Comparison of ENCODE assay signal across 19 cellular contexts in the genomic region with DNA sequence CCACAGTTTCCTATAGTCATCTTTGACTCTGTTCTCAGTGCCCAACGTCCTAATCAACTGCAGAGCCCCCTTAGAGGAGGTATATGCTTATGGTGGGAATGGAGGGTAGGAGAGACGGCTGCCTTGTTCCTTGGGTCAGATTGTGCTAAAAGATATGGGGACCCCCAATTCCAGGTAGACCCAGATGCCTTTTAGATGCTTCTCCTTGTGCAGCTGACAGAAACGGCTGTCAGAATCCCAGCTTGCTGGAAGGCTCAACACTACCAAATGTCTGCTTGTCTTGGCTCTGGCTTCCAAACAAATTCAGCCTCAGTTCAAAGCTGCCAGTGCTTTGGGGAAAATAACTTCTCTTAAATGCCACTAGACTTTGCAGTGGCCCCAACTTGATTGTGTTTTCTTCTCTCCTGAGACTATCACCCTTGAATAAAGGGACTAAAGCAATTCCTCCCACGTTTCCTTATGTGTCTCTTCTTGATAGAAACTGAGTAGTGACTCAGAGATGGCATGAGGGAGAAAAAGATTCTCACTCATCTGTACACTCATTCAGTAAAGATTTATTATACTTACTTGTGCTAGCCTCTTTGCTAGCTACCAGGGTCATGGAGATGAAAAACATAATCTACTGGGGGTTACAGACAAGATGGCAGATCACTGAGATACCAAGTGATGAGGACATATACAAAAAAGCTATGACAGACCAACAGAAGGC. TPM values are rescaled to one million over a fixed set of nuclear protein-coding genes. Genes with fewer than 3 reads are reported as not detected.
DNase-seq lines count a peak whose midpoint lies in the region; FAIRE-seq and TF ChIP-seq lines count a peak whose summit lies in the region.
"Had no signal": no experiment of that assay in that cellular context is flagged by ENCODE, and none has a peak within 500 bp of the region (broad histone marks: within the 10 kb centered on the region; RNA-seq: fewer than 3 reads in every experiment).

No MANE protein-coding gene starts in this region.

- peak overlapping the region; percentile 82 for H3K27ac Mint-ChIP-seq in activated CD4-positive, alpha-beta memory T cell treated with anti-CD3 and anti-CD28 coated beads for 36 hours
- no peak overlapping the region for H3K27ac Mint-ChIP-seq in activated CD4-positive, alpha-beta memory T cell treated with anti-CD3 and anti-CD28 coated beads, Interleukin-2, amount 10 ng/mL, durations not matched to agents 7 days and 5 days
- H3K27ac Mint-ChIP-seq: CD8-positive, alpha-beta T cell; T-helper 1 cell treated with Interleukin-12 subunit alpha and Interleukin-12 subunit beta and Interleukin-4 antibody, amounts not matched to agents 30 μg/mL and 1 μg/mL, for 36 hours had no signal

- H3K9me1 ChIP-seq in endothelial cell of umbilical vein (replicated peaks; ENCODE audit: control insufficient read depth, extremely low read depth, insufficient read depth, low read length) = no peaks in the 10 kb centered on the region

- H3K27me3 ChIP-seq in endothelial cell of umbilical vein (ENCODE audit: control insufficient read depth in 2 of 2, insufficient read depth in 2 of 2, low read length in 2 of 2) (no peaks in the 10 kb centered on the region), osteoblast (ENCODE audit: insufficient read depth, low read length) (no peaks in the 10 kb centered on the region), MM.1S (replicated peaks; ENCODE audit: insufficient read depth, low read length) (peaks cover 5% of the 10 kb centered on the region; the same call in 1 of the 2 replicates)
- H3K27me3 ChIP-seq: body of pancreas, dorsolateral prefrontal cortex, MG63, vagina had no signal

- no peak overlapping the region for H3K4me3 Mint-ChIP-seq in activated CD4-positive, alpha-beta memory T cell treated with anti-CD3 and anti-CD28 coated beads for 36 hours
- H3K4me3 Mint-ChIP-seq in activated CD4-positive, alpha-beta memory T cell treated with anti-CD3 and anti-CD28 coated beads, Interleukin-2, amount 10 ng/mL, durations not matched to agents 7 days and 5 days = no peak overlapping the region
- H3K4me3 Mint-ChIP-seq: CD8-positive, alpha-beta T cell; T-helper 1 cell treated with Interleukin-12 subunit alpha and Interleukin-12 subunit beta and Interleukin-4 antibody, amounts not matched to agents 30 μg/mL and 1 μg/mL, for 36 hours had no signal

- H3K9me3 Mint-ChIP-seq in activated CD4-positive, alpha-beta memory T cell treated with anti-CD3 and anti-CD28 coated beads for 36 hours = no peaks in the 10 kb centered on the region
- H3K9me3 Mint-ChIP-seq in activated CD4-positive, alpha-beta memory T cell treated with anti-CD3 and anti-CD28 coated beads, Interleukin-2, amount 10 ng/mL, durations not matched to agents 7 days and 5 days = peaks cover 3% of the 10 kb centered on the region
- H3K9me3 Mint-ChIP-seq: CD8-positive, alpha-beta T cell; T-helper 1 cell treated with Interleukin-12 subunit alpha and Interleukin-12 subunit beta and Interleukin-4 antibody, amounts not matched to agents 30 μg/mL and 1 μg/mL, for 36 hours had no signal

- intact Hi-C loops in activated CD4-positive, alpha-beta memory T cell treated with anti-CD3 and anti-CD28 coated beads for 36 hours (cut with micrococcal nuclease) = loop anchor here (1.0 to 2.0 kb wide), 2 partner anchors 13 to 57 kb away; no protein-coding TSS in a partner anchor
- intact Hi-C loops in endothelial cell of umbilical vein (cut with micrococcal nuclease) = no loop called here

- H4K20me1 ChIP-seq in endothelial cell of umbilical vein (replicated peaks; ENCODE audit: control insufficient read depth, extremely low read depth, insufficient read depth, low read length) (no peaks in the 10 kb centered on the region), osteoblast (ENCODE audit: insufficient read depth, low read length) (peaks cover 3% of the 10 kb centered on the region), MM.1S (ENCODE audit: insufficient read depth, low read length) (no peaks in the 10 kb centered on the region)

- H3K36me3 ChIP-seq in endothelial cell of umbilical vein (ENCODE audit: control insufficient read depth in 2 of 2, extremely low read depth in 1 of 2, insufficient read depth in 2 of 2, low read length in 2 of 2) (no peaks in the 10 kb centered on the region), osteoblast (ENCODE audit: insufficient read depth, low read length) (no peaks in the 10 kb centered on the region), MM.1S (replicated peaks; ENCODE audit: insufficient read depth, low read length) (no peaks in the 10 kb centered on the region)
- H3K36me3 ChIP-seq: MG63, vagina had no signal

- CTCF ChIA-PET in activated CD4-positive, alpha-beta memory T cell treated with anti-CD3 and anti-CD28 coated beads for 36 hours (lab: Charles Lee) = interaction anchor here (1.1 to 1.7 kb wide), 3 partner anchors 17 to 76 kb away, joined by 3 to 4 read pairs (median 3); no protein-coding TSS in a partner anchor
- CTCF ChIA-PET in activated CD4-positive, alpha-beta memory T cell treated with anti-CD3 and anti-CD28 coated beads, Interleukin-2, amount 10 ng/mL, durations not matched to agents 7 days and 5 days (lab: Charles Lee) = interaction anchor here (0.9 to 1.5 kb wide), 2 partner anchors 13 to 87 kb away, joined by 3 to 4 read pairs; no protein-coding TSS in a partner anchor
- CTCF ChIA-PET in endothelial cell of umbilical vein (lab: Charles Lee) = interaction anchor here (0.9 to 3.4 kb wide), 3 partner anchors 35 to 39 kb away, joined by 3 to 12 read pairs (median 6); no protein-coding TSS in a partner anchor

- H2AFZ ChIP-seq in endothelial cell of umbilical vein (ENCODE audit: low read depth, low read length) = peak overlapping the region; percentile 13
- H2AFZ ChIP-seq in osteoblast (ENCODE audit: low read length) = peak overlapping the region; percentile 32
- H2AFZ ChIP-seq in MM.1S (ENCODE audit: low read length) = no peak overlapping the region

- no peak for FAIRE-seq in endothelial cell of umbilical vein (lab: Jason Lieb, UNC)

- H3K4me3 ChIP-seq in endothelial cell of umbilical vein (replicated peaks in 1 of 3; ENCODE audit: insufficient read depth in 1 of 3, low read depth in 1 of 3, low read length in 3 of 3) = no peak overlapping the region
- H3K4me3 ChIP-seq in osteoblast (ENCODE audit: insufficient read depth, low read length) = no peak overlapping the region
- no peak overlapping the region for H3K4me3 ChIP-seq in MM.1S (ENCODE audit: low read length)
- H3K4me3 ChIP-seq: body of pancreas, dorsolateral prefrontal cortex, MG63, vagina had no signal

- H3K4me1 Mint-ChIP-seq in activated CD4-positive, alpha-beta memory T cell treated with anti-CD3 and anti-CD28 coated beads for 36 hours (ENCODE audit: low read depth) = peaks cover 53% of the 10 kb centered on the region
- peaks cover 50% of the 10 kb centered on the region for H3K4me1 Mint-ChIP-seq in activated CD4-positive, alpha-beta memory T cell treated with anti-CD3 and anti-CD28 coated beads, Interleukin-2, amount 10 ng/mL, durations not matched to agents 7 days and 5 days

- no peaks in the 10 kb centered on the region for H3K9me2 ChIP-seq in MM.1S (replicated peaks; ENCODE audit: insufficient read depth, low read length)

- H3K4me1 ChIP-seq in endothelial cell of umbilical vein (ENCODE audit: control insufficient read depth, extremely low read depth, insufficient read depth, low read length) = peaks cover under 1% of the 10 kb centered on the region
- H3K4me1 ChIP-seq in osteoblast (ENCODE audit: insufficient read depth, low read length) = peaks cover 31% of the 10 kb centered on the region
- peaks cover 2% of the 10 kb centered on the region; the same call in 1 of the 2 replicates for H3K4me1 ChIP-seq in MM.1S (ENCODE audit: low read length)

- H3K79me2 ChIP-seq in endothelial cell of umbilical vein (ENCODE audit: control insufficient read depth, insufficient read depth, low read length) (peaks cover 10% of the 10 kb centered on the region), osteoblast (ENCODE audit: insufficient read depth, low read length) (peaks cover 10% of the 10 kb centered on the region), MM.1S (ENCODE audit: low read length) (peaks cover 8% of the 10 kb centered on the region)

- peaks cover 22% of the 10 kb centered on the region for H3K27me3 Mint-ChIP-seq in activated CD4-positive, alpha-beta memory T cell treated with anti-CD3 and anti-CD28 coated beads for 36 hours
- H3K27me3 Mint-ChIP-seq in activated CD4-positive, alpha-beta memory T cell treated with anti-CD3 and anti-CD28 coated beads, Interleukin-2, amount 10 ng/mL, durations not matched to agents 7 days and 5 days = peaks cover 20% of the 10 kb centered on the region

- H3K27ac ChIP-seq in endothelial cell of umbilical vein (ENCODE audit: insufficient read depth, low read depth, low read length) (no peak overlapping the region), osteoblast (ENCODE audit: low read depth, low read length) (peak overlapping the region; percentile 78), MM.1S (ENCODE audit: low read length) (no peak overlapping the region)
- H3K27ac ChIP-seq: body of pancreas, vagina had no signal

- H3K36me3 Mint-ChIP-seq in activated CD4-positive, alpha-beta memory T cell treated with anti-CD3 and anti-CD28 coated beads for 36 hours = peaks cover 9% of the 10 kb centered on the region
- peaks cover 18% of the 10 kb centered on the region for H3K36me3 Mint-ChIP-seq in activated CD4-positive, alpha-beta memory T cell treated with anti-CD3 and anti-CD28 coated beads, Interleukin-2, amount 10 ng/mL, durations not matched to agents 7 days and 5 days (ENCODE audit: low read depth)

- H3K4me2 ChIP-seq in endothelial cell of umbilical vein (ENCODE audit: insufficient read depth, low read length) (no peak overlapping the region), osteoblast (ENCODE audit: insufficient read depth, low read length) (peak overlapping the region; percentile 66), MM.1S (ENCODE audit: low read depth, low read length) (no peak overlapping the region)

- no peak for TF ChIP-seq POLR2A in endothelial cell of umbilical vein (IDR thresholded peaks at IDR 0.05; ENCODE audit: low read depth, low read length)

- H3K9me3 ChIP-seq in endothelial cell of umbilical vein (replicated peaks; ENCODE audit: control insufficient read depth, insufficient read depth, low read length) (no peaks in the 10 kb centered on the region), osteoblast (ENCODE audit: low read depth, low read length) (no peaks in the 10 kb centered on the region), MM.1S (replicated peaks; ENCODE audit: insufficient read depth, low read length) (no peaks in the 10 kb centered on the region)
- H3K9me3 ChIP-seq: body of pancreas, MG63, vagina had no signal

- no peak for TF ChIP-seq CTCF in endothelial cell of umbilical vein (IDR thresholded peaks at IDR 0.05; ENCODE audit: extremely low read depth in 1 of 2, insufficient read depth in 1 of 2, low read depth in 1 of 2, low read length in 2 of 2)
- TF ChIP-seq CTCF in osteoblast (IDR thresholded peaks at IDR 0.05; ENCODE audit: extremely low read depth, low read depth, low read length) = no peak
- TF ChIP-seq CTCF in MM.1S (IDR thresholded peaks at IDR 0.05; ENCODE audit: low read length) = no peak

- H3F3A ChIP-seq in MM.1S (ENCODE audit: insufficient read depth, low read length) = 0 out of 2 replicates have a peak, but pooled peaks cover 3% of the 10 kb centered on the region

- dilution Hi-C loops in endothelial cell of umbilical vein (cut with MboI; ENCODE audit: extremely low pct_ligation_motif_present, low sequenced_read_pairs) = no loop called here

- BruUV-seq in endothelial cell of umbilical vein (replicated peaks; lab: Mats Ljungman, UMichigan) = no TSS peak

- DNase-seq in activated CD4-positive, alpha-beta memory T cell treated with anti-CD3 and anti-CD28 coated beads for 36 hours = no peak
- DNase-seq in activated CD4-positive, alpha-beta memory T cell treated with anti-CD3 and anti-CD28 coated beads, Interleukin-2, amount 10 ng/mL, durations not matched to agents 7 days and 5 days = no peak
- DNase-seq in RKO (ENCODE audit: low spot score) (peak; percentile 55), endothelial cell of umbilical vein (ENCODE audit: low read depth, low spot score) (no peak), osteoblast (ENCODE audit: insufficient read length, low spot score, missing footprints) (peak; percentile 90), NCI-H1105 (lab: John Stamatoyannopoulos, UW) (no peak), NCI-H524 treated with DMSO at 0.1 percent for 48 hours (lab: John Stamatoyannopoulos, UW) (no peak), MM.1S (no peak)
- DNase-seq: activated naive CD4-positive, alpha-beta T cell treated with Interleukin-2 at 50 U/mL for 16 hours; body of pancreas; CD8-positive, alpha-beta T cell; DND-41; dorsolateral prefrontal cortex; left cardiac atrium; MG63; NCI-H187 treated with DMSO at 0.1 percent for 48 hours; SHP77 treated with DMSO at 0.1 percent for 48 hours had no signal

- H3K9ac ChIP-seq in endothelial cell of umbilical vein (replicated peaks; ENCODE audit: extremely low read depth, insufficient read depth, low read length) (no peak overlapping the region), MM.1S (ENCODE audit: low read length) (no peak overlapping the region)

- POLR2A ChIA-PET in activated CD4-positive, alpha-beta memory T cell treated with anti-CD3 and anti-CD28 coated beads for 36 hours (lab: Charles Lee) = interaction anchor here (1.1 to 1.9 kb wide), 2 partner anchors 13 to 21 kb away, joined by 5 to 16 read pairs; no protein-coding TSS in a partner anchor
- POLR2A ChIA-PET in activated CD4-positive, alpha-beta memory T cell treated with anti-CD3 and anti-CD28 coated beads, Interleukin-2, amount 10 ng/mL, durations not matched to agents 7 days and 5 days (lab: Charles Lee) = interaction anchor here (1.2 to 1.6 kb wide), 2 partner anchors 13 to 17 kb away, joined by 3 to 9 read pairs; no protein-coding TSS in a partner anchor
- POLR2A ChIA-PET in endothelial cell of umbilical vein (lab: Charles Lee) = no interaction called here

RNA-seq across cellular contexts. Expression of gene RNF19B, which starts 3.4 kb away (rescaled TPM):
- total RNA-seq in activated CD4-positive, alpha-beta memory T cell treated with anti-CD3 and anti-CD28 coated beads for 36 hours = 10 to 100 TPM; 72.4 to 72.8 TPM
- total RNA-seq in activated CD4-positive, alpha-beta memory T cell treated with anti-CD3 and anti-CD28 coated beads, Interleukin-2, amount 10 ng/mL, durations not matched to agents 7 days and 5 days = 10 to 100 TPM; 42.9 to 46.9 TPM
- total RNA-seq in endothelial cell of umbilical vein = 24.2 and 25.6 TPM in 2 replicates
- 19.2 and 19.6 TPM in 2 replicates for polyA plus RNA-seq in endothelial cell of umbilical vein
- polyA plus RNA-seq in endothelial cell of umbilical vein (2011; cell fraction: cytosol; rRNA removed) = 24.0 and 26.1 TPM in 2 replicates
- polyA plus RNA-seq in endothelial cell of umbilical vein (2011; cell fraction: nucleus; rRNA removed) = 13.0 and 13.6 TPM in 2 replicates
- 26.1 and 29.0 TPM in 2 replicates for polyA plus RNA-seq in endothelial cell of umbilical vein (2012)
- 25.3 and 31.0 TPM in 2 replicates for polyA minus RNA-seq in endothelial cell of umbilical vein
- polyA minus RNA-seq in endothelial cell of umbilical vein (2011; cell fraction: cytosol; rRNA and poly(A)+ RNA removed) = 9.6 TPM
- polyA minus RNA-seq in endothelial cell of umbilical vein (2011; cell fraction: nucleus; rRNA and poly(A)+ RNA removed) = 9.5 and 9.8 TPM in 2 replicates
- total RNA-seq in osteoblast = 14.5 and 19.7 TPM in 2 replicates

Comparison
In these comparisons a context has a peak if more than half of its experiments do, and no peak if none do; other contexts are left out.
1. DNase-seq: peak in RKO (single experiment) and osteoblast (single experiment); none in activated CD4-positive, alpha-beta memory T cell treated with anti-CD3 and anti-CD28 coated beads for 36 hours (single experiment), activated CD4-positive, alpha-beta memory T cell treated with anti-CD3 and anti-CD28 coated beads, Interleukin-2, amount 10 ng/mL, durations not matched to agents 7 days and 5 days (single experiment), endothelial cell of umbilical vein (single experiment), NCI-H1105 (single experiment), NCI-H524 treated with DMSO at 0.1 percent for 48 hours (single experiment) and MM.1S (single experiment).